In genomic region chr12:113432976-113433375, GRCh38 we compare ENCODE assay signal across 22 cellular contexts. TPM values are rescaled to one million over a fixed set of nuclear protein-coding genes. Genes with fewer than 3 reads are reported as not detected.
DNase-seq lines count a peak whose midpoint lies in the region; ATAC-seq and TF ChIP-seq lines count a peak whose summit lies in the region.
"Had no signal": no experiment of that assay in that cellular context is flagged by ENCODE, and none has a peak within 500 bp of the region (broad histone marks: within the 10 kb centered on the region; RNA-seq: fewer than 3 reads in every experiment).

No MANE protein-coding gene starts in this region.

- H3K27me3 Mint-ChIP-seq in endothelial cell (ENCODE audit: unreplicated experiment) (no peaks in the 10 kb centered on the region), natural killer cell (ENCODE audit: low read depth in 2 of 2) (peaks cover 0 to 7% of the 10 kb centered on the region in 2 donors)

- peak; percentile 11 for DNase-seq in G401 (ENCODE audit: low spot score)
- peak; percentile 64 for DNase-seq in epithelial cell of proximal tubule (ENCODE audit: low read depth)
- no peak for DNase-seq in endothelial cell (ENCODE audit: low spot score)
- DNase-seq in HT-29 (ENCODE audit: low spot score): no peak
- no peak for DNase-seq in natural killer cell
- DNase-seq: DMS153, DND-41, GM23248, H9, IMR-90, KG1, NCI-H1105 treated with DMSO at 0.1 percent for 48 hours, NCI-H146, NCI-H1930, NCI-H2107, NCI-H524 treated with DMSO at 0.1 percent for 48 hours, NCI-H774, SK-N-SH had no signal

- no peaks in the 10 kb centered on the region for H3K27me3 ChIP-seq in layer of hippocampus (ENCODE audit: control insufficient read depth, insufficient read depth, low read length)
- H3K27me3 ChIP-seq: MG63 had no signal

- H3K4me3 ChIP-seq in epithelial cell of proximal tubule (ENCODE audit: low read depth, low read length): no peak overlapping the region
- H3K4me3 ChIP-seq: GM23248, MG63 had no signal

- H3K9me3 Mint-ChIP-seq in endothelial cell (ENCODE audit: unreplicated experiment): no peaks in the 10 kb centered on the region
- no peaks in the 10 kb centered on the region for H3K9me3 Mint-ChIP-seq in natural killer cell

- H3K4me1 Mint-ChIP-seq in endothelial cell (ENCODE audit: unreplicated experiment) (no peaks in the 10 kb centered on the region), natural killer cell (no peaks in the 10 kb centered on the region)

- H3K27ac Mint-ChIP-seq in endothelial cell (ENCODE audit: unreplicated experiment): no peak overlapping the region
- H3K27ac Mint-ChIP-seq in natural killer cell: no peak overlapping the region

- ATAC-seq in HG03571 (IDR thresholded peaks at IDR 0.05; ENCODE audit: unreplicated experiment): no peak
- no peak for ATAC-seq in natural killer cell

- intact Hi-C loops in natural killer cell (cut with micrococcal nuclease): no loop called here

- H3K4me3 Mint-ChIP-seq in endothelial cell (ENCODE audit: unreplicated experiment) (no peak overlapping the region), natural killer cell (no peak overlapping the region)
- H3K4me3 Mint-ChIP-seq: H9 had no signal

- TF ChIP-seq CTCF in epithelial cell of proximal tubule (conservative IDR thresholded peaks at IDR 0.05; ENCODE audit: low read depth, low read length) (no peak), endothelial cell (IDR thresholded peaks at IDR 0.05; ENCODE audit: unreplicated experiment) (no peak), natural killer cell (IDR thresholded peaks at IDR 0.05) (no peak)

- no peaks in the 10 kb centered on the region for H3K36me3 Mint-ChIP-seq in endothelial cell (ENCODE audit: low read depth, unreplicated experiment)
- H3K36me3 Mint-ChIP-seq in natural killer cell: no peaks in the 10 kb centered on the region

- in situ Hi-C loops in G401 (cut with HindIII; ENCODE audit: low sequenced_read_pairs): no loop called here

- H3K27ac ChIP-seq in layer of hippocampus (ENCODE audit: low read depth, low read length): peak overlapping the region; percentile 55
- H3K27ac ChIP-seq: GM23248 had no signal

RNA-seq across cellular contexts. Expression of gene SDSL, which starts 10.8 kb away (rescaled TPM):
- 18.5 and 32.0 TPM in 2 replicates for total RNA-seq in G401 (2014; rRNA removed; shearing (Covaris generic))
- total RNA-seq in epithelial cell of proximal tubule: 6.3 and 11.8 TPM in 2 replicates
- total RNA-seq in endothelial cell (ENCODE audit: unreplicated experiment): 1.3 TPM
- 6.6 and 9.1 TPM in 2 replicates for total RNA-seq in HT-29 (2014; rRNA removed; shearing (Covaris generic))
- 1 to 10 TPM; 1.0 to 7.5 (median 3.7) TPM for total RNA-seq in natural killer cell

RNA-seq across cellular contexts. Expression of gene SDS, which starts 29.3 kb away (rescaled TPM):
- 0.24 and 0.86 TPM in 2 replicates for total RNA-seq in G401 (2014; rRNA removed; shearing (Covaris generic))
- not detected in 2 replicates for total RNA-seq in epithelial cell of proximal tubule
- not detected for total RNA-seq in endothelial cell (ENCODE audit: unreplicated experiment)
- not detected in 2 replicates for total RNA-seq in HT-29 (2014; rRNA removed; shearing (Covaris generic))
- total RNA-seq in natural killer cell: not detected
- total RNA-seq: A673, GM23248, H9, IMR-90 had no signal

RNA-seq across cellular contexts. Expression of gene LHX5, which starts 38.7 kb away (rescaled TPM):
- not detected in 2 replicates for total RNA-seq in G401 (2014; rRNA removed; shearing (Covaris generic))
- total RNA-seq in epithelial cell of proximal tubule (0.06 TPM in 1 of 2 replicates, not detected in the other), endothelial cell (ENCODE audit: unreplicated experiment) (not detected), natural killer cell (not detected)
- total RNA-seq in HT-29 (2014; rRNA removed; shearing (Covaris generic)): not detected in 2 replicates
- total RNA-seq: A673, GM23248, IMR-90 had no signal

Comparison
In these comparisons a context has a peak if more than half of its experiments do, and no peak if none do; other contexts are left out.
1. DNase-seq: peak in G401 (single experiment) and epithelial cell of proximal tubule (single experiment); none in endothelial cell (single experiment), HT-29 (single experiment) and natural killer cell (single experiment).